In the genomic region with DNA sequence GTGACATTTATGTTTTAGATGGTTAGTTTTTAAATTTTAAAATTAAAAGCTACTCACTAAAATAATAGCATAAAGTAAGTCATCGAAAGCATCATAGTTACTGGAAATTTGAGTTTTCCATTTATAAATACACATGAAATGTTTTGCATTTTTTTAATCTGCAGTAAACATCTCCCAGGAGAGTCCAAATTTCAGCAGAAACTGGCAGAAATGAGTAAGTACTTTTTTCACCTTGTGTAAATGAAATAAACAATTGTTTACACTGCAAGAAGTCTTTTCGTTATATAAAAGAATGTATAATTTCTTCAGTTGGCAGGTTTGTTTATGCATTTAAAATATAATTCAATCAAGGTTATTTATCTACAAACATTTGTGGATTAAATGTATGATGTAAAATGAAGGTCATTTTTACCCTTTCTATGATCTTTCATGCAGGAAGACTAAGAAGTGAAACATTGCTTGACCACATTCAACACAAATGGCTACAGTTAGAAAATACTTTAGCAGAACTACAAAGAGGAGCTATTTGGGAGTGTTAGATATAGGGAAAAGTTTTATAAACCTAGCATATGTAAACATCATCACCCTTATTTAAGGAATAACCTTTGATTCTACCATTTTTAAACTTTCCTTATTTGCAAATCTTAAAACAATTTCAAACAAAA, we compare ENCODE assay signal across 15 cellular contexts.
DNase-seq lines count a peak whose midpoint lies in the region; ATAC-seq and FAIRE-seq lines count a peak whose summit lies in the region.
"Had no signal": no experiment of that assay in that cellular context is flagged by ENCODE, and none has a peak within 500 bp of the region (broad histone marks: within the 10 kb centered on the region; RNA-seq: fewer than 3 reads in every experiment).

No MANE protein-coding gene starts in this region.

- no peak overlapping the region for H3K9ac ChIP-seq in BLaER1

- no peaks in the 10 kb centered on the region for H4K20me1 ChIP-seq in BLaER1

- no peak overlapping the region for H3K4me3 ChIP-seq in BLaER1
- H3K4me3 ChIP-seq in effector memory CD4-positive, alpha-beta T cell (ENCODE audit: insufficient read depth, low read depth, low read length, poor library complexity, severe bottlenecking) = no peak overlapping the region
- H3K4me3 ChIP-seq: tibial nerve had no signal

- no peak overlapping the region for H3K27ac ChIP-seq in BLaER1
- H3K27ac ChIP-seq in effector memory CD4-positive, alpha-beta T cell (ENCODE audit: insufficient read depth, low read length, poor library complexity, severe bottlenecking) = no peak overlapping the region

- ATAC-seq in GM18907 (IDR thresholded peaks at IDR 0.05; ENCODE audit: unreplicated experiment) (peak; percentile 56), HG02884 (IDR thresholded peaks at IDR 0.05; ENCODE audit: unreplicated experiment) (peak; percentile 64), HG03460 (IDR thresholded peaks at IDR 0.05; ENCODE audit: unreplicated experiment) (no peak)
- ATAC-seq: HepG2 had no signal

- peak; percentile 72 for FAIRE-seq in colon (lab: Jason Lieb, UNC)
- FAIRE-seq: HepG2 had no signal

- H3K4me2 ChIP-seq in BLaER1 = 0 out of 2 replicates have a peak overlapping the region, but pooled peaks have one; percentile 5

- no peaks in the 10 kb centered on the region for H3K27me3 ChIP-seq in BLaER1
- no peaks in the 10 kb centered on the region for H3K27me3 ChIP-seq in effector memory CD4-positive, alpha-beta T cell (replicated peaks; ENCODE audit: control insufficient read depth, insufficient read depth, low read length, poor library complexity, severe bottlenecking)
- H3K27me3 ChIP-seq: tibial nerve had no signal

- intact Hi-C loops in posterior cingulate gyrus (cut with DNase I) = no loop called here

- no peaks in the 10 kb centered on the region for H3K9me3 ChIP-seq in BLaER1
- no peaks in the 10 kb centered on the region for H3K9me3 ChIP-seq in effector memory CD4-positive, alpha-beta T cell (ENCODE audit: control insufficient read depth, low read length)
- H3K9me3 ChIP-seq: tibial nerve had no signal

- DNase-seq in posterior cingulate gyrus = no peak
- DNase-seq in HuH-7 (ENCODE audit: low spot score) = no peak
- DNase-seq in effector memory CD4-positive, alpha-beta T cell = no peak
- DNase-seq: activated B cell treated with CpG ODN at 0.5 μM for 24 hours; activated naive CD8-positive, alpha-beta T cell treated with anti-CD3 and anti-CD28 coated beads for 36 hours; HCEC 1CT; NCI-H1048; NCI-H2227 treated with DMSO at 0.1 percent for 48 hours had no signal

- H3K36me3 ChIP-seq in BLaER1 = peaks cover 67% of the 10 kb centered on the region
- H3K36me3 ChIP-seq in effector memory CD4-positive, alpha-beta T cell (ENCODE audit: control insufficient read depth, insufficient read depth, low read length) = no peaks in the 10 kb centered on the region

- peaks cover 21% of the 10 kb centered on the region; the same call in 1 of the 2 replicates for H3K4me1 ChIP-seq in BLaER1
- no peaks in the 10 kb centered on the region for H3K4me1 ChIP-seq in effector memory CD4-positive, alpha-beta T cell (ENCODE audit: control insufficient read depth, insufficient read depth, low read length, poor library complexity, severe bottlenecking)
